Comparison of ENCODE assay signal across 7 cellular contexts in genomic region chr4:169270810-169271691, GRCh38. TPM values are rescaled to one million over a fixed set of nuclear protein-coding genes. Genes with fewer than 3 reads are reported as not detected.
A peak's percentile ranks its signal among the peaks of the same experiment; 100 is the strongest.
DNase-seq lines count a peak whose midpoint lies in the region; ATAC-seq lines count a peak whose summit lies in the region.

Gene SH3RF1, minus strand, starts transcription at chr4:169270956. Its CDS starts 1,744 bp downstream, at chr4:169269212.

- peak; percentile 60 for ATAC-seq in GM21515 (IDR thresholded peaks at IDR 0.05; ENCODE audit: unreplicated experiment)

- DNase-seq in RPMI7951 (ENCODE audit: low read depth) (peak; percentile 89), T47D (ENCODE audit: low read depth in 1 of 2, low spot score in 1 of 2) (peak; percentile 83 to 92), skeletal muscle cell (ENCODE audit: low read depth) (no peak)

- H3K27me3 ChIP-seq in HUES6 (ENCODE audit: control insufficient read depth, insufficient read depth, low read length): peaks cover 14% of the 10 kb centered on the region; the same call in 1 of the 2 replicates
- peaks cover 13% of the 10 kb centered on the region for H3K27me3 ChIP-seq in iPS-20b (ENCODE audit: insufficient read depth, low read length)

- H3K4me1 ChIP-seq in HUES6 (ENCODE audit: control insufficient read depth, insufficient read depth, low read length): peaks cover 39% of the 10 kb centered on the region
- peaks cover 43% of the 10 kb centered on the region for H3K4me1 ChIP-seq in iPS-20b (ENCODE audit: insufficient read depth, low read length)

- H3K27ac ChIP-seq in HUES6 (ENCODE audit: low read depth, low read length): peak within 1 kb of the TSS; percentile 67
- no peak within 1 kb of the TSS for H3K27ac ChIP-seq in iPS-20b (ENCODE audit: low read length)

- H3K9me3 ChIP-seq in HUES6 (ENCODE audit: control insufficient read depth, insufficient read depth, low read depth, low read length): no peaks in the 10 kb centered on the region
- no peaks in the 10 kb centered on the region for H3K9me3 ChIP-seq in iPS-20b (ENCODE audit: insufficient read depth, low read depth, low read length)

- H3K4me3 ChIP-seq in GM08714 (ENCODE audit: low read length): peak within 1 kb of the TSS; percentile 98
- peak within 1 kb of the TSS; percentile 86 for H3K4me3 ChIP-seq in HUES6 (ENCODE audit: low read depth, low read length)
- H3K4me3 ChIP-seq in iPS-20b (ENCODE audit: low read length): peak within 1 kb of the TSS; percentile 91
- peak within 1 kb of the TSS; percentile 95 for H3K4me3 ChIP-seq in skeletal muscle cell (ENCODE audit: low read depth, low read length)

- H3K9ac ChIP-seq in HUES6 (ENCODE audit: low read length) (peak within 1 kb of the TSS; percentile 84), iPS-20b (ENCODE audit: low read depth, low read length) (peak within 1 kb of the TSS; percentile 92)

- H3K36me3 ChIP-seq in HUES6 (ENCODE audit: control insufficient read depth, insufficient read depth, low read length): peaks cover 2% of the 10 kb centered on the region; the same call in 1 of the 2 replicates
- H3K36me3 ChIP-seq in iPS-20b (ENCODE audit: insufficient read depth, low read depth, low read length): 0 out of 2 replicates have a peak, but pooled peaks cover 2% of the 10 kb centered on the region

- in situ Hi-C loops in T47D (cut with HindIII; ENCODE audit: low pct_unique_long_range_greater_than_20kb, low sequenced_read_pairs): no loop called here

RNA-seq across cellular contexts. Expression of gene SH3RF1, which starts in this region (rescaled TPM):
- 6.3 and 9.4 TPM in 2 replicates for total RNA-seq in RPMI7951 (2014; rRNA removed; shearing (Covaris generic))
